Comparison of ENCODE assay signal across 8 cellular contexts in genomic region chr3:49723631-49724551, GRCh38. TPM values are rescaled to one million over a fixed set of nuclear protein-coding genes. Genes with fewer than 3 reads are reported as not detected.
DNase-seq lines count a peak whose midpoint lies in the region; ATAC-seq, FAIRE-seq and TF ChIP-seq lines count a peak whose summit lies in the region.

GMPPB (minus strand) TSS chr3:49723951; CDS start chr3:49723726, 225 bp downstream.

- no peak within 1 kb of the TSS for H2AFZ ChIP-seq in OCI-LY1 (ENCODE audit: low read length)

- H3K4me1 ChIP-seq in OCI-LY1 (ENCODE audit: insufficient read depth, low read length, severe bottlenecking): peaks cover 33% of the 10 kb centered on the region
- peaks cover 7% of the 10 kb centered on the region for H3K4me1 ChIP-seq in endodermal cell (ENCODE audit: control insufficient read depth, insufficient read depth, low read length)
- peaks cover 9% of the 10 kb centered on the region for H3K4me1 ChIP-seq in mesodermal cell (ENCODE audit: control insufficient read depth, insufficient read depth, low read length, poor library complexity, severe bottlenecking)

- DNase-seq in D721Med (ENCODE audit: insufficient read length, low spot score): peak; percentile 98
- peak; percentile 98 for DNase-seq in HuH-7 (ENCODE audit: low spot score)
- peak; percentile 82 for DNase-seq in activated CD8-positive, alpha-beta memory T cell treated with anti-CD3 and anti-CD28 coated beads, Interleukin-2, amount 50 U/mL, for 24 hours (ENCODE audit: extremely low read depth)
- peak; percentile 98 for DNase-seq in endodermal cell
- DNase-seq in stimulated activated CD8-positive, alpha-beta memory T cell treated with anti-CD3 and anti-CD28 coated beads, Interleukin-15, amount 100 ng/mL, for 24 hours (ENCODE audit: low read depth): peak; percentile 88

- H3K4me3 ChIP-seq in OCI-LY1 (ENCODE audit: low read depth, low read length, poor library complexity, severe bottlenecking) (peak within 1 kb of the TSS; percentile 76), endodermal cell (ENCODE audit: low read length) (peak within 1 kb of the TSS; percentile 97), mesodermal cell (ENCODE audit: extremely low read depth, insufficient read depth, low read length, poor library complexity, severe bottlenecking) (peak within 1 kb of the TSS; percentile 100)

- peak within 1 kb of the TSS; percentile 87 for H3K4me3 Mint-ChIP-seq in endodermal cell

- H3K27me3 ChIP-seq in OCI-LY1 (ENCODE audit: insufficient read depth, low read length) (no peaks in the 10 kb centered on the region), endodermal cell (ENCODE audit: control insufficient read depth, insufficient read depth, low read length, poor library complexity, severe bottlenecking) (no peaks in the 10 kb centered on the region)

- peak within 1 kb of the TSS; percentile 99 for H3K27ac Mint-ChIP-seq in endodermal cell

- no peaks in the 10 kb centered on the region for H3F3A ChIP-seq in OCI-LY1 (ENCODE audit: insufficient read depth, low read length)

- no peak for FAIRE-seq in D721Med (lab: Jason Lieb, UNC)

- H3K9me3 Mint-ChIP-seq in endodermal cell: no peaks in the 10 kb centered on the region

- no peaks in the 10 kb centered on the region for H3K9me3 ChIP-seq in OCI-LY1 (ENCODE audit: low read length)
- H3K9me3 ChIP-seq in endodermal cell (ENCODE audit: control insufficient read depth, low read length): no peaks in the 10 kb centered on the region
- no peaks in the 10 kb centered on the region for H3K9me3 ChIP-seq in mesodermal cell (ENCODE audit: control insufficient read depth, low read length)

- H3K36me3 Mint-ChIP-seq in endodermal cell (ENCODE audit: low read depth): peaks cover 39% of the 10 kb centered on the region

- peaks cover 33% of the 10 kb centered on the region for H3K36me3 ChIP-seq in OCI-LY1 (ENCODE audit: insufficient read depth, low read length)
- peaks cover 61% of the 10 kb centered on the region for H3K36me3 ChIP-seq in endodermal cell (ENCODE audit: control insufficient read depth, insufficient read depth, low read length)
- peaks cover 60% of the 10 kb centered on the region for H3K36me3 ChIP-seq in mesodermal cell (ENCODE audit: control insufficient read depth, insufficient read depth, low read length)

- no peak for TF ChIP-seq CTCF in D721Med (IDR thresholded peaks at IDR 0.05; ENCODE audit: insufficient read depth, missing control alignments)
- no peak for TF ChIP-seq CTCF in OCI-LY1 (IDR thresholded peaks at IDR 0.05; ENCODE audit: low read length)
- no peak for TF ChIP-seq CTCF in endodermal cell (conservative IDR thresholded peaks at IDR 0.05)

- H3K9ac ChIP-seq in OCI-LY1 (ENCODE audit: low read length) (peak within 1 kb of the TSS; percentile 95), endodermal cell (ENCODE audit: extremely low read depth, low read length, poor library complexity, severe bottlenecking) (peak within 1 kb of the TSS; percentile 98)

- H4K20me1 ChIP-seq in OCI-LY1 (ENCODE audit: insufficient read depth, low read length): no peaks in the 10 kb centered on the region

- peak; percentile 75 for ATAC-seq in GM21515 (IDR thresholded peaks at IDR 0.05; ENCODE audit: unreplicated experiment)

- peaks cover 5% of the 10 kb centered on the region for H3K4me1 Mint-ChIP-seq in endodermal cell

- 1% methylated on average over 71 to 102 of the region's 102 CpGs for WGBS in endodermal cell (ENCODE audit: insufficient coverage in 1 of 2, insufficient read length in 1 of 2), 2 experiments
- 1 to 2% methylated on average over 98 to 102 of the region's 102 CpGs for WGBS in mesodermal cell (ENCODE audit: insufficient coverage in 2 of 2), 2 experiments

- H3K27me3 Mint-ChIP-seq in endodermal cell (ENCODE audit: insufficient read depth): no peaks in the 10 kb centered on the region

- H3K79me2 ChIP-seq in OCI-LY1 (ENCODE audit: insufficient read depth, low read length): no peaks in the 10 kb centered on the region

- H3K9me2 ChIP-seq in OCI-LY1 (ENCODE audit: low read depth, low read length): no peaks in the 10 kb centered on the region

- H3K27ac ChIP-seq in OCI-LY1 (ENCODE audit: low read depth, low read length, poor library complexity, severe bottlenecking): peak within 1 kb of the TSS; percentile 85
- peak within 1 kb of the TSS; percentile 92 for H3K27ac ChIP-seq in endodermal cell (ENCODE audit: low read depth, low read length)
- peak within 1 kb of the TSS; percentile 99 for H3K27ac ChIP-seq in mesodermal cell (ENCODE audit: low read depth, low read length, severe bottlenecking)

- H3K4me2 ChIP-seq in OCI-LY1 (ENCODE audit: low read length): peak within 1 kb of the TSS; percentile 94

RNA-seq across cellular contexts. Expression of gene GMPPB, which starts in this region (rescaled TPM):
- total RNA-seq in endodermal cell: 10 to 100 TPM; 35.5 to 38.2 TPM
- polyA plus RNA-seq in endodermal cell (2013, experiment 1 of 2): 20.3 TPM
- 19.3 TPM for polyA plus RNA-seq in endodermal cell (2013, experiment 2 of 2)
- 19.8 TPM for polyA plus RNA-seq in mesodermal cell (2013, experiment 1 of 2)
- 18.3 TPM for polyA plus RNA-seq in mesodermal cell (2013, experiment 2 of 2)

Comparison
In these comparisons a context has a peak if more than half of its experiments do, and no peak if none do; other contexts are left out.
1. Peak in every context shown above with its lines: DNase-seq, ATAC-seq, H3K4me3 ChIP-seq and H3K27ac ChIP-seq.